Comparison of ENCODE assay signal across 16 cellular contexts in the genomic region with DNA sequence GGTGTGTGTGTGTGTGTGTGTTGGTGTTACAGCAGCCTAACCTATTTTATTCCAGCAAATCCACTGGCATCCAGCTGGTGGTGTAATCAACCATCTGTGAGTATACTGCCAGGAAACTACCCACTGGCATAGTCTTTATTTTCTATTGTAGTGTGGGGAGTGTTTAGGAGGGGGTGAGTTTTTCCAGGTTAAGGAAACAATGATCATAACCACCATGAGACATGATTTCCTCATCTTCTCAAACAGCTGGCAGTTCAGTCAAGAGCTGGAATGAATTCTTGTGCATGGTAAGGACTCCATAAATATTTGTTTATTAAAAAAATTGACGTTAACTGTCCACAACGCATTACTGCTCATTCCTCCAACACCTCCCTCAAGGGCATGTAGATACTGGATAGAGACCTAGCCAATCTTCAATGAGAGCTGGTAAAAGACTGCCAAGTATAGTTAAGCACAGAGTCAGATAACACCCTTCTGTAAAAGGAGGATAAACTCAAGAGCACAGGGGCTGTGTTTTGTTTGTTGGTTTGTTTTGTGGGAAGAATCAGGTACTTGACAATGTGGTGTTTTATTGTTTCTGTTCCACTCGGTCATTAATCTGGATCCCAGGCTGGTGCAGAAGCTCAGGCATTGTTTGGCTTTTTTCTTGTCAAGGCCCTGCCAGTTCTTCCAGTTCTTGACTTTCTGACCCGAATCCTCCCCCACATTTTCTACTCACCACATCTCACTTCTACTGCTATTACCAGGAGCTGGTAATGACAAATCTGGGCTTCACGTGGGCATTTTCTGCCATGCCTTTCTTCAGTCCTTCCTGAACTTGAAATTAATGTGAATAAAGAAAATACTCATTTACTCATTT. TPM values are rescaled to one million over a fixed set of nuclear protein-coding genes. Genes with fewer than 3 reads are reported as not detected.
DNase-seq lines count a peak whose midpoint lies in the region; ATAC-seq, FAIRE-seq and TF ChIP-seq lines count a peak whose summit lies in the region.
"Had no signal": no experiment of that assay in that cellular context is flagged by ENCODE, and none has a peak within 500 bp of the region (broad histone marks: within the 10 kb centered on the region; RNA-seq: fewer than 3 reads in every experiment).

No MANE protein-coding gene starts in this region.

- BruUV-seq in A673 (replicated peaks; lab: Mats Ljungman, UMichigan) (no TSS peak), K562 (replicated peaks; lab: Mats Ljungman, UMichigan) (no TSS peak)

- 5% methylated on average over 5 of the region's 5 CpGs for WGBS in K562 (ENCODE audit: insufficient coverage, low coverage, missing lambda C conversion rate)
- 42 to 51% methylated on average over 5 of the region's 5 CpGs for WGBS in pancreas, 2 donors

- H3K79me2 ChIP-seq in K562 (ENCODE audit: control insufficient read depth, insufficient read depth, low read length): no peaks in the 10 kb centered on the region

- H3K4me2 ChIP-seq in K562 (ENCODE audit: insufficient read depth, low read length): no peak overlapping the region

- peak; percentile 47 for DNase-seq in A673 (ENCODE audit: low spot score)
- peak; percentile 31 for DNase-seq in M059J (ENCODE audit: low read depth)
- DNase-seq in K562 (ENCODE audit: extremely low read depth in 1 of 4, low spot score in 3 of 4): no peak
- DNase-seq in right atrium auricular region (ENCODE audit: low spot score): no peak
- no peak for DNase-seq in pancreas
- no peak for DNase-seq in AG08395 (ENCODE audit: low spot score)
- no peak for DNase-seq in activated T-cell treated with anti-CD3 and anti-CD28 coated beads for 4 hours
- DNase-seq: activated CD4-positive, alpha-beta T cell treated with anti-CD3 and anti-CD28 coated beads, Interleukin-2, amount 10 ng/mL, durations not matched to agents 7 days and 5 days; adrenal gland; DND-41; esophagus squamous epithelium; NCI-H446; Peyer's patch; T-helper 17 cell; thyroid gland had no signal

- H3K4me3 ChIP-seq in A673 (ENCODE audit: low read depth, low read length, poor library complexity, severe bottlenecking) (no peak overlapping the region), K562 (no peak overlapping the region), right atrium auricular region (no peak overlapping the region), pancreas (no peak overlapping the region)
- H3K4me3 ChIP-seq: adrenal gland, esophagus squamous epithelium, Peyer's patch, thyroid gland had no signal

- H3K9me1 ChIP-seq in K562 (ENCODE audit: control insufficient read depth, insufficient read depth, low read length): no peaks in the 10 kb centered on the region

- POLR2A ChIA-PET in A673 (lab: Charles Lee; ENCODE audit: low non-redundant PET) (no interaction called here), K562 (lab: Yijun Ruan, JAX) (no interaction called here)

- ATAC-seq in K562 (no peak), GM21423 (IDR thresholded peaks at IDR 0.05; ENCODE audit: unreplicated experiment) (no peak), pancreas (no peak)
- ATAC-seq: T-helper 17 cell had no signal

- CTCF ChIA-PET in A673 (lab: Charles Lee): interaction anchor here (0.9 kb wide), 1 partner anchor 831 kb away, joined by 3 read pairs; a partner anchor contains a TSS
- CTCF ChIA-PET in K562 (lab: Yijun Ruan, JAX; ENCODE audit: low intra/inter-chr PET ratio): no interaction called here

- FAIRE-seq in K562 (lab: Jason Lieb, UNC): no peak
- no peak for FAIRE-seq in pancreas (lab: Jason Lieb, UNC)

- H3K4me1 ChIP-seq in A673 (ENCODE audit: insufficient read depth, low read length, poor library complexity, severe bottlenecking): peaks cover 12% of the 10 kb centered on the region
- H3K4me1 ChIP-seq in K562 (replicated peaks in 1 of 2; ENCODE audit: control insufficient read depth in 2 of 2, insufficient read depth in 2 of 2, low read length in 2 of 2): peaks cover 0 to 5% of the 10 kb centered on the region in 2 experiments; a peak in 2 of 5 replicates
- peaks cover 3 to 15% of the 10 kb centered on the region in 2 donors for H3K4me1 ChIP-seq in right atrium auricular region
- no peaks in the 10 kb centered on the region for H3K4me1 ChIP-seq in pancreas

- H3K36me3 ChIP-seq in A673 (ENCODE audit: insufficient read depth, low read length, poor library complexity, severe bottlenecking) (no peaks in the 10 kb centered on the region), K562 (ENCODE audit: control insufficient read depth, insufficient read depth, low read length) (no peaks in the 10 kb centered on the region), right atrium auricular region (no peaks in the 10 kb centered on the region), pancreas (no peaks in the 10 kb centered on the region)
- H3K36me3 ChIP-seq: adrenal gland, esophagus squamous epithelium, Peyer's patch, thyroid gland had no signal

- no peak for TF ChIP-seq RAD21 in K562 (CRISPR knock-in tag; conservative IDR thresholded peaks at IDR 0.05 in 1 of 2, IDR thresholded peaks at IDR 0.05 in 1 of 2)

- H3K27ac ChIP-seq in A673 (ENCODE audit: low read depth, low read length, poor library complexity, severe bottlenecking): no peak overlapping the region
- no peak overlapping the region for H3K27ac ChIP-seq in K562 (ENCODE audit: extremely low read depth, low read depth, low read length)
- peak overlapping the region; percentile 30 to 39 for H3K27ac ChIP-seq in right atrium auricular region
- no peak overlapping the region for H3K27ac ChIP-seq in pancreas
- H3K27ac ChIP-seq: adrenal gland, esophagus squamous epithelium, Peyer's patch, thyroid gland had no signal

- H4K20me1 ChIP-seq in K562 (replicated peaks; ENCODE audit: control insufficient read depth, insufficient read depth, low read length): no peaks in the 10 kb centered on the region

- TF ChIP-seq POLR2A in K562 (conservative IDR thresholded peaks at IDR 0.05): no peak

- TF ChIP-seq EP300 in K562 (IDR thresholded peaks at IDR 0.05; ENCODE audit: low read length): no peak

- H3K27me3 ChIP-seq in A673 (replicated peaks; ENCODE audit: insufficient read depth, low read depth, low read length, poor library complexity) (no peaks in the 10 kb centered on the region), K562 (ENCODE audit: control insufficient read depth in 2 of 2, insufficient read depth in 2 of 2, low read length in 2 of 2) (no peaks in the 10 kb centered on the region), right atrium auricular region (no peaks in the 10 kb centered on the region), pancreas (no peaks in the 10 kb centered on the region)
- H3K27me3 ChIP-seq: adrenal gland, esophagus squamous epithelium, Peyer's patch, thyroid gland had no signal

- H2AFZ ChIP-seq in K562 (ENCODE audit: low read depth, low read length): no peak overlapping the region

- H3K9me3 ChIP-seq in A673 (ENCODE audit: low read depth, low read length, poor library complexity, severe bottlenecking) (peaks cover 7% of the 10 kb centered on the region), K562 (replicated peaks; ENCODE audit: control insufficient read depth, insufficient read depth, low read depth, low read length) (peaks cover 3% of the 10 kb centered on the region), right atrium auricular region (no peaks in the 10 kb centered on the region), pancreas (no peaks in the 10 kb centered on the region)
- H3K9me3 ChIP-seq: adrenal gland, esophagus squamous epithelium, Peyer's patch, thyroid gland had no signal

- intact Hi-C loops in A673 (cut with micrococcal nuclease; ENCODE audit: unreplicated experiment) (no loop called here), K562 (cut with micrococcal nuclease) (no loop called here), pancreas (cut with DNase I) (no loop called here)

- TF ChIP-seq CTCF in A673 (conservative IDR thresholded peaks at IDR 0.05; ENCODE audit: low read depth, low read length): no peak
- TF ChIP-seq CTCF in K562 (IDR thresholded peaks at IDR 0.05 in 2 of 3, conservative IDR thresholded peaks at IDR 0.05 in 1 of 3; ENCODE audit: insufficient read depth in 2 of 3, low read depth in 1 of 3, low read length in 3 of 3): no peak
- no peak for TF ChIP-seq CTCF in right atrium auricular region (IDR thresholded peaks at IDR 0.05)
- no peak for TF ChIP-seq CTCF in pancreas (IDR thresholded peaks at IDR 0.05)

- H3K9ac ChIP-seq in K562 (ENCODE audit: insufficient read depth in 1 of 2, low read depth in 2 of 2, low read length in 2 of 2): no peak overlapping the region

- in situ Hi-C loops in K562 (cut with MboI): no loop called here

TF ChIP-seq in K562, 482 proteins besides CTCF, POLR2A, EP300 and RAD21 (continues in another document):
- 0 out of 2 replicates have a peak, but pooled peaks have one; percentile 25 for TF ChIP-seq CBFA2T2 (conservative IDR thresholded peaks at IDR 0.05)
- peak; percentile 64 for TF ChIP-seq TCF3 (CRISPR knock-in tag; IDR thresholded peaks at IDR 0.05)
- TF ChIP-seq IFI16 (CRISPR knock-in tag; IDR thresholded peaks at IDR 0.05): no peak
- peak; percentile 40 for TF ChIP-seq TAL1 (IDR thresholded peaks at IDR 0.05)

RNA-seq across cellular contexts. Expression of a gene that starts 31.6 kb away (rescaled TPM):
- 2.3 and 3.0 TPM in 2 replicates for total RNA-seq in A673 (2021)
- total RNA-seq in M059J (2014; rRNA removed; shearing (Covaris generic)): 7.0 and 9.0 TPM in 2 replicates
- 0.97 and 2.0 TPM in 2 replicates for total RNA-seq in K562 (2011; cell fraction: chromatin; rRNA removed; ENCODE audit: low replicate concordance)
- 0.50 and 1.2 TPM in 2 replicates for total RNA-seq in K562 (2011; cell fraction: nucleolus; rRNA removed)
- total RNA-seq in K562 (2011; cell fraction: nucleoplasm; rRNA removed): 1.5 and 2.1 TPM in 2 replicates
- total RNA-seq in K562 (2014; rRNA removed): 0.54 and 0.61 TPM in 2 replicates
- 0.51 and 0.54 TPM in 2 replicates for total RNA-seq in K562 (2014; rRNA removed; fragmentation: Illumina TruSeq; extraction: Trizol)
- 0.38 and 0.43 TPM in 2 replicates for total RNA-seq in K562 (2015; rRNA removed; fragmentation: Illumina TruSeq; extraction: Trizol)
- 0.54 and 0.66 TPM in 2 replicates for total RNA-seq in K562 (2021)
- 1.2 and 2.6 TPM in 2 replicates for polyA plus RNA-seq in K562 (2011; rRNA removed)
- polyA plus RNA-seq in K562 (2011; cell fraction: cytosol; rRNA removed): 0.54 and 1.6 TPM in 2 replicates
- 1.5 and 4.8 TPM in 2 replicates for polyA plus RNA-seq in K562 (2011; cell fraction: nucleus; rRNA removed)
- 0.66 and 1.3 TPM in 2 replicates for polyA plus RNA-seq in K562 (2012)
- 0.32 and 0.58 TPM in 2 replicates for polyA plus RNA-seq in K562 (2014; fragmentation: Illumina TruSeq; extraction: Trizol)
- polyA plus RNA-seq in K562 (2014; fragmentation: Nextera tagmentation; extraction: Ambion mirVana): under 1 TPM; 0.14 to 0.20 TPM
- polyA plus RNA-seq in K562 (2014; rRNA removed): 0.37 and 0.73 TPM in 2 replicates
- 1.4 and 1.6 TPM in 2 replicates for polyA minus RNA-seq in K562 (2011; rRNA and poly(A)+ RNA removed)
- 0.86 TPM in 1 of 2 replicates, not detected in the other for polyA minus RNA-seq in K562 (2011; cell fraction: cytosol; rRNA and poly(A)+ RNA removed)
- polyA minus RNA-seq in K562 (2011; cell fraction: nucleus; rRNA and poly(A)+ RNA removed): 0.54 and 2.3 TPM in 2 replicates
- 10 to 100 TPM; 13.5 to 24.1 TPM for total RNA-seq in right atrium auricular region
- 1 to 10 TPM; 3.3 to 9.0 (median 6.0) TPM for total RNA-seq in pancreas
- 1 to 10 TPM; 3.5 to 7.2 TPM for polyA plus RNA-seq in pancreas

Comparison
In these comparisons a context has a peak if more than half of its experiments do, and no peak if none do; other contexts are left out.
1. DNase-seq: peak in A673 (single experiment) and M059J (single experiment); none in K562 (0 of 4), right atrium auricular region (single experiment), pancreas (0 of 6), AG08395 (single experiment) and activated T-cell treated with anti-CD3 and anti-CD28 coated beads for 4 hours (single experiment).
2. H3K27ac ChIP-seq: peak in right atrium auricular region (2 of 2); none in A673 (single experiment), K562 (single experiment) and pancreas (0 of 4).